In the genomic region with DNA sequence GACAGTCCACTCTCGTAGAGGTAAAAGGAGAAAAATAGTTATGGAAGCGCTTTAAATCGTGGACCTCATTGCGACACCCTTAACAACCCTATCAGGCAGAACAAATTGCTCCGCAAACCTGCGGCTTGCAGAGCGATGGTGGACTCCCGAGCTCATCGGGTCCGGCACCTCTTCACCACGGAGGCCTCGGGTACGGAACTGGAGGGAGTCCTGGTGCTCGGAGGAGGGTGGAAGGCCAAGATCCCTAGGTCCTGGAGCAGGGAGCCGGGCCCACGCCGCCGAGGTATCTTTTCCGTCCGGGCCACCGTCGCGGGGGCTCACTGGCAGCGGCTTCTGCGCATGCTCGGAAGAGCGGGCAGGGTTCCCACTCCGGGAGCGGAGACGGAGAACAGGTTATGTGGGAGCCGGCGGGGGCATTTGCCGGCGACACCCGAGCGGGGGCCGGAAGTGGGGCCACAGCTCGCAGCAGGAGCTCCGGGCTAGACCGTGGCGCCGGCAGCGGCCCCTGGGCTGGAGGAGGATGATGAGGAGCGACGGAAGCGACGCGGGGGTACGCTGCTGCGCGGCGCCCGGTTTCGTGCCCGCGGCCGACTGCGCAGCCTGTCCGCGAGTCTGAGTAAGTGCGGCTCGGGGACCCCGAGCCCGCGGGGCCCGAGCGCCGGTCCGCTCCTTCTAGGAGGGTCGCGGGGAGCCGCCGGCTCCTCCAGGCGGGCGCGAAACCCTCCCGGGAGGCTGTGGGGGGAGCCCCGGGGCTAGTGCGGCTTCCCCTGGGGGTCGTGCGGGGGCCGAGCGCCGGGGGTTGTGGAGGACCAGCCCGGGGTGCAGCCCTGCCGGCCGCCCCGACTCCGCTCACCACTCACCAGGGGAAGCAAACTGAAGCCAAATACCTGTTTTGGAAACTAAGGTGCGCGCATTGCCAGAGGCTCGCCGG, we compare ENCODE assay signal across 8 cellular contexts. TPM values are rescaled to one million over a fixed set of nuclear protein-coding genes. Genes with fewer than 3 reads are reported as not detected.
DNase-seq lines count a peak whose midpoint lies in the region; ATAC-seq and TF ChIP-seq lines count a peak whose summit lies in the region.

Gene ABHD13 (plus strand): TSS at position 349 of the 931 bp plus-strand sequence. CDS start 10,827 bp downstream, outside the sequence.

- H3K9ac ChIP-seq in liver (ENCODE audit: low read depth in 1 of 2, low read length in 2 of 2) = peak within 1 kb of the TSS; percentile 82 to 89

- H3K27me3 Mint-ChIP-seq in CD14-positive monocyte (ENCODE audit: low read depth in 3 of 3) = peaks cover 0 to 1% (median 0%) of the 10 kb centered on the region in 3 donors

- peaks cover 9 to 45% (median 27%) of the 10 kb centered on the region in 4 donors for H3K4me1 ChIP-seq in liver (ENCODE audit: control insufficient read depth in 4 of 4, insufficient read depth in 4 of 4, low read length in 3 of 4)

- H3K27me3 ChIP-seq in liver (ENCODE audit: control insufficient read depth in 4 of 4, insufficient read depth in 4 of 4, low read length in 3 of 4) = no peaks in the 10 kb centered on the region

- H3K9me3 Mint-ChIP-seq in CD14-positive monocyte = peaks cover 0 to 1% (median 0%) of the 10 kb centered on the region in 7 donors

- H3K4me3 ChIP-seq in liver (ENCODE audit: low read depth in 1 of 3, low read length in 3 of 3) = peak within 1 kb of the TSS; percentile 50 to 100 (median 85)

- peak within 1 kb of the TSS; percentile 84 to 97 (median 95) for H3K27ac Mint-ChIP-seq in CD14-positive monocyte

- H3K4me1 Mint-ChIP-seq in CD14-positive monocyte = peaks cover 40% of the 10 kb centered on the region

- ATAC-seq in GM19351 (IDR thresholded peaks at IDR 0.05; ENCODE audit: unreplicated experiment) (peak; percentile 66), HG03520 (IDR thresholded peaks at IDR 0.05; ENCODE audit: unreplicated experiment) (peak; percentile 65)

- peaks cover 0 to 4% of the 10 kb centered on the region in 2 donors for H3K36me3 Mint-ChIP-seq in CD14-positive monocyte

- intact Hi-C loops in CD14-positive monocyte (cut with micrococcal nuclease) = loop anchor here (2.0 to 10.0 kb wide), 3 partner anchors 49 to 696 kb away; partner anchors contain the start of gene TNFSF13B (in 2 of the 2)

- H3K9me3 ChIP-seq in liver (ENCODE audit: control insufficient read depth in 4 of 4, low read length in 3 of 4) = no peaks in the 10 kb centered on the region

- H3K4me3 Mint-ChIP-seq in CD14-positive monocyte = peak within 1 kb of the TSS; percentile 95 to 96

- DNase-seq in CD14-positive monocyte (ENCODE audit: low spot score) = peak; percentile 84
- peak; percentile 96 for DNase-seq in NCI-H748 (lab: John Stamatoyannopoulos, UW; ENCODE audit: unreplicated experiment)
- DNase-seq in activated CD4-positive, alpha-beta T cell treated with anti-CD3 and anti-CD28 coated beads, Interleukin-2, amount 50 U/mL, for 24 hours (ENCODE audit: low read depth in 1 of 2, low spot score in 1 of 2) = peak; percentile 85 to 89
- DNase-seq in dermis microvascular lymphatic vessel endothelial cell (ENCODE audit: low read depth in 2 of 2) = peak; percentile 76 to 88
- peak; percentile 92 for DNase-seq in stimulated activated CD4-positive, alpha-beta T cell treated with anti-CD3 and anti-CD28 coated beads, Interleukin-4, amount 100 ng/mL, for 1 hour

- H3K36me3 ChIP-seq in liver (ENCODE audit: control insufficient read depth in 4 of 4, insufficient read depth in 3 of 4, low read depth in 1 of 4, low read length in 3 of 4) = no peaks in the 10 kb centered on the region

- TF ChIP-seq CTCF in CD14-positive monocyte (IDR thresholded peaks at IDR 0.05) (no peak), liver (IDR thresholded peaks at IDR 0.05; ENCODE audit: low read depth, low read length, missing input control) (no peak)

- under 1% methylated on average over 93 of the region's 93 CpGs for WGBS in liver

- peak within 1 kb of the TSS; percentile 55 to 85 for H3K27ac ChIP-seq in liver (ENCODE audit: low read depth in 1 of 2, low read length in 2 of 2)

- no peak for TF ChIP-seq RAD21 in liver (IDR thresholded peaks at IDR 0.05)

TF ChIP-seq in liver, 16 proteins besides CTCF, POLR2A, EP300 and RAD21:
- TF ChIP-seq REST (IDR thresholded peaks at IDR 0.05) (peak; percentile 47), RXRA (IDR thresholded peaks at IDR 0.05) (peak in 1 of 2 donors; percentile 34), TAF1 (conservative IDR thresholded peaks at IDR 0.05) (peak; percentile 55), EGR1 (IDR thresholded peaks at IDR 0.05; ENCODE audit: low read depth in 2 of 2) (peak in 1 of 2 donors; percentile 24), JUND (IDR thresholded peaks at IDR 0.05) (peak in 1 of 2 donors; percentile 6), SP1 (IDR thresholded peaks at IDR 0.05) (no peak), GABPA (IDR thresholded peaks at IDR 0.05 in 1 of 2, conservative IDR thresholded peaks at IDR 0.05 in 1 of 2) (peak; percentile 84 to 92), YY1 (IDR thresholded peaks at IDR 0.05) (peak; percentile 92), HNF4A (conservative IDR thresholded peaks at IDR 0.05) (peak; percentile 33 to 39), ATF3 (IDR thresholded peaks at IDR 0.05) (no peak), HNF4G (IDR thresholded peaks at IDR 0.05) (no peak), NR2F2 (IDR thresholded peaks at IDR 0.05) (no peak), FOXA2 (IDR thresholded peaks at IDR 0.05) (no peak), FOXA1 (IDR thresholded peaks at IDR 0.05) (no peak)
- TF ChIP-seq, protein P1, sequence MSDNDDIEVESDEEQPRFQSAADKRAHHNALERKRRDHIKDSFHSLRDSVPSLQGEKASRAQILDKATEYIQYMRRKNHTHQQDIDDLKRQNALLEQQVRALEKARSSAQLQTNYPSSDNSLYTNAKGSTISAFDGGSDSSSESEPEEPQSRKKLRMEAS (IDR thresholded peaks at IDR 0.05) = peak; percentile 62
- TF ChIP-seq, protein P2, sequence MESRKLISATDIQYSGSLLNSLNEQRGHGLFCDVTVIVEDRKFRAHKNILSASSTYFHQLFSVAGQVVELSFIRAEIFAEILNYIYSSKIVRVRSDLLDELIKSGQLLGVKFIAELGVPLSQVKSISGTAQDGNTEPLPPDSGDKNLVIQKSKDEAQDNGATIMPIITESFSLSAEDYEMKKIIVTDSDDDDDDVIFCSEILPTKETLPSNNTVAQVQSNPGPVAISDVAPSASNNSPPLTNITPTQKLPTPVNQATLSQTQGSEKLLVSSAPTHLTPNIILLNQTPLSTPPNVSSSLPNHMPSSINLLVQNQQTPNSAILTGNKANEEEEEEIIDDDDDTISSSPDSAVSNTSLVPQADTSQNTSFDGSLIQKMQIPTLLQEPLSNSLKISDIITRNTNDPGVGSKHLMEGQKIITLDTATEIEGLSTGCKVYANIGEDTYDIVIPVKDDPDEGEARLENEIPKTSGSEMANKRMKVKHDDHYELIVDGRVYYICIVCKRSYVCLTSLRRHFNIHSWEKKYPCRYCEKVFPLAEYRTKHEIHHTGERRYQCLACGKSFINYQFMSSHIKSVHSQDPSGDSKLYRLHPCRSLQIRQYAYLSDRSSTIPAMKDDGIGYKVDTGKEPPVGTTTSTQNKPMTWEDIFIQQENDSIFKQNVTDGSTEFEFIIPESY (IDR thresholded peaks at IDR 0.05) = peak; percentile 90

RNA-seq across cellular contexts. Expression of gene ABHD13, which starts in this region (rescaled TPM):
- polyA plus RNA-seq in CD14-positive monocyte (10 to 100 TPM; 18.6 to 20.7 TPM), liver (1 to 10 TPM; 3.6 to 5.8 TPM)
- total RNA-seq in dermis microvascular lymphatic vessel endothelial cell (5.5 and 7.7 TPM in 2 replicates), liver (10 to 100 TPM in 1 of 2 donors, 1 to 10 TPM in 1; 7.8 to 10.3 TPM)

Comparison
In these comparisons a context has a peak if more than half of its experiments do, and no peak if none do; other contexts are left out.
1. Peak in every context shown above with its lines: DNase-seq, ATAC-seq, H3K4me3 ChIP-seq and H3K27ac ChIP-seq.